8 cellular contexts compared by ENCODE assay signal in genomic region chr12:48814313-48815280, GRCh38. TPM values are rescaled to one million over a fixed set of nuclear protein-coding genes. Genes with fewer than 3 reads are reported as not detected.
DNase-seq lines count a peak whose midpoint lies in the region; ATAC-seq and TF ChIP-seq lines count a peak whose summit lies in the region.

No MANE protein-coding gene starts in this region.

- 0 to 2% (median 1%) methylated on average over 39 to 84 of the region's 84 CpGs for WGBS in stomach, 5 donors

- no peaks in the 10 kb centered on the region for H3K79me2 ChIP-seq in OCI-LY7 (ENCODE audit: insufficient read depth, low read depth, low read length)

- H3K36me3 Mint-ChIP-seq in activated T-helper 1 cell treated with anti-CD3 and anti-CD28 coated beads, Interleukin-12 subunit alpha, Interleukin-12 subunit beta, Interleukin-2, Interleukin-4 antibody, amounts not matched to agents 30 ng/mL and 10 ng/mL and 1 ng/mL, durations not matched to agents 14 hours and 24 hours and 36 hours (ENCODE audit: low read depth): no peaks in the 10 kb centered on the region
- H3K36me3 Mint-ChIP-seq in nephron (ENCODE audit: low read depth): peaks cover 4% of the 10 kb centered on the region

- ATAC-seq in GM19372 (IDR thresholded peaks at IDR 0.05; ENCODE audit: low read depth, unreplicated experiment) (peak; percentile 82), HG03520 (IDR thresholded peaks at IDR 0.05; ENCODE audit: unreplicated experiment) (peak; percentile 70)

- POLR2A ChIA-PET in OCI-LY7 (lab: Charles Lee): interaction anchor here (0.6 to 1.6 kb wide), 8 partner anchors 38 to 317 kb away, joined by 3 to 9 read pairs (median 3); partner anchors contain the start of genes CCNT1, DDX23 and RND1

- H3K4me3 ChIP-seq in OCI-LY7 (ENCODE audit: low read depth, low read length, poor library complexity, severe bottlenecking) (peak overlapping the region; percentile 72), stomach (peak overlapping the region; percentile 79 to 85 (median 80))

- no peaks in the 10 kb centered on the region for H4K20me1 ChIP-seq in OCI-LY7 (ENCODE audit: insufficient read depth, low read length)

- CTCF ChIA-PET in OCI-LY7 (lab: Charles Lee; ENCODE audit: unreplicated experiment): interaction anchor here (0.6 to 2.1 kb wide), 7 partner anchors 9 to 182 kb away, joined by 3 to 6 read pairs (median 5); no protein-coding TSS in a partner anchor

- H3K27me3 ChIP-seq in stomach: peaks cover 0 to 7% (median 0%) of the 10 kb centered on the region in 3 donors

- H3K4me3 Mint-ChIP-seq in activated T-helper 1 cell treated with anti-CD3 and anti-CD28 coated beads, Interleukin-12 subunit alpha, Interleukin-12 subunit beta, Interleukin-2, Interleukin-4 antibody, amounts not matched to agents 30 ng/mL and 10 ng/mL and 1 ng/mL, durations not matched to agents 14 hours and 24 hours and 36 hours: peak overlapping the region; percentile 93
- peak overlapping the region; percentile 90 to 91 (median 91) for H3K4me3 Mint-ChIP-seq in nephron

- DNase-seq in COLO829 (ENCODE audit: low spot score) (peak; percentile 44), OCI-LY7 (ENCODE audit: low spot score) (peak; percentile 90), fibroblast of peridontal ligament (ENCODE audit: extremely low read depth) (peak; percentile 75), stomach (peak; percentile 90)
- DNase-seq in activated T-helper 1 cell treated with anti-CD3 and anti-CD28 coated beads, Interleukin-12 subunit alpha, Interleukin-12 subunit beta, Interleukin-2, Interleukin-4 antibody, amounts not matched to agents 30 ng/mL and 10 ng/mL and 1 ng/mL, durations not matched to agents 14 hours and 24 hours and 36 hours (ENCODE audit: low spot score): peak; percentile 78

- TF ChIP-seq POLR2A in stomach (IDR thresholded peaks at IDR 0.05): peak in 1 of 4 donors; percentile 33

- peaks cover 27% of the 10 kb centered on the region for H3K4me1 ChIP-seq in OCI-LY7 (ENCODE audit: insufficient read depth, low read length, poor library complexity, severe bottlenecking)
- H3K4me1 ChIP-seq in stomach: peaks cover 44 to 84% (median 54%) of the 10 kb centered on the region in 4 donors

- no TSS peak for BruUV-seq in OCI-LY7 (replicated peaks; lab: Mats Ljungman, UMichigan)

- peak overlapping the region; percentile 82 for H2AFZ ChIP-seq in OCI-LY7 (ENCODE audit: low read length)

- intact Hi-C loops in OCI-LY7 (cut with micrococcal nuclease; ENCODE audit: unreplicated experiment): loop anchor here (1.0 to 2.0 kb wide), 2 partner anchors 38 to 98 kb away; partner anchors contain the start of genes CCNT1 and DDX23
- intact Hi-C loops in activated T-helper 1 cell treated with anti-CD3 and anti-CD28 coated beads, Interleukin-12 subunit alpha, Interleukin-12 subunit beta, Interleukin-2, Interleukin-4 antibody, amounts not matched to agents 30 ng/mL and 10 ng/mL and 1 ng/mL, durations not matched to agents 14 hours and 24 hours and 36 hours (cut with micrococcal nuclease): loop anchor here (1.0 to 10.0 kb wide), 5 partner anchors 17 to 710 kb away; partner anchors contain the start of genes ARF3, DDX23 and SENP1
- intact Hi-C loops in stomach (cut with DNase I; ENCODE audit: low total_unique reads): no loop called here

- TF ChIP-seq CTCF in OCI-LY7 (conservative IDR thresholded peaks at IDR 0.05; ENCODE audit: low read length) (peak; percentile 98), nephron (IDR thresholded peaks at IDR 0.05; ENCODE audit: unreplicated experiment in 3 of 3) (peak; percentile 97 to 99 (median 97)), stomach (IDR thresholded peaks at IDR 0.05) (peak in 5 of 7 experiments; percentile 82 to 100 (median 99))

- H3K9me3 ChIP-seq in OCI-LY7 (ENCODE audit: low read length): no peaks in the 10 kb centered on the region
- no peaks in the 10 kb centered on the region for H3K9me3 ChIP-seq in stomach

- peak overlapping the region; percentile 60 for H3K27ac ChIP-seq in OCI-LY7 (ENCODE audit: low read depth, low read length, poor library complexity, severe bottlenecking)
- peak overlapping the region; percentile 80 to 93 (median 89) for H3K27ac ChIP-seq in stomach

- peak overlapping the region; percentile 78 for H3K4me2 ChIP-seq in OCI-LY7 (ENCODE audit: low read length)

- TF ChIP-seq EP300 in stomach (IDR thresholded peaks at IDR 0.05): no peak

- no peaks in the 10 kb centered on the region for H3K9me3 Mint-ChIP-seq in activated T-helper 1 cell treated with anti-CD3 and anti-CD28 coated beads, Interleukin-12 subunit alpha, Interleukin-12 subunit beta, Interleukin-2, Interleukin-4 antibody, amounts not matched to agents 30 ng/mL and 10 ng/mL and 1 ng/mL, durations not matched to agents 14 hours and 24 hours and 36 hours
- H3K9me3 Mint-ChIP-seq in nephron: no peaks in the 10 kb centered on the region

- H3K4me1 Mint-ChIP-seq in activated T-helper 1 cell treated with anti-CD3 and anti-CD28 coated beads, Interleukin-12 subunit alpha, Interleukin-12 subunit beta, Interleukin-2, Interleukin-4 antibody, amounts not matched to agents 30 ng/mL and 10 ng/mL and 1 ng/mL, durations not matched to agents 14 hours and 24 hours and 36 hours (ENCODE audit: low read depth): peaks cover 28% of the 10 kb centered on the region
- peaks cover 67% of the 10 kb centered on the region for H3K4me1 Mint-ChIP-seq in nephron

- H3K36me3 ChIP-seq in OCI-LY7 (ENCODE audit: insufficient read depth, low read length) (no peaks in the 10 kb centered on the region), stomach (no peaks in the 10 kb centered on the region)

- H3K27ac Mint-ChIP-seq in activated T-helper 1 cell treated with anti-CD3 and anti-CD28 coated beads, Interleukin-12 subunit alpha, Interleukin-12 subunit beta, Interleukin-2, Interleukin-4 antibody, amounts not matched to agents 30 ng/mL and 10 ng/mL and 1 ng/mL, durations not matched to agents 14 hours and 24 hours and 36 hours: peak overlapping the region; percentile 68
- peak overlapping the region; percentile 92 to 97 (median 93) for H3K27ac Mint-ChIP-seq in nephron

- no peaks in the 10 kb centered on the region for H3K9me2 ChIP-seq in OCI-LY7 (ENCODE audit: insufficient read depth, low read length)

- H3K27me3 Mint-ChIP-seq in activated T-helper 1 cell treated with anti-CD3 and anti-CD28 coated beads, Interleukin-12 subunit alpha, Interleukin-12 subunit beta, Interleukin-2, Interleukin-4 antibody, amounts not matched to agents 30 ng/mL and 10 ng/mL and 1 ng/mL, durations not matched to agents 14 hours and 24 hours and 36 hours (ENCODE audit: insufficient read depth): peaks cover 8% of the 10 kb centered on the region
- peaks cover 6% of the 10 kb centered on the region for H3K27me3 Mint-ChIP-seq in nephron (ENCODE audit: low read depth)

RNA-seq across cellular contexts. Expression of gene CACNB3, which starts 3.7 kb away (rescaled TPM):
- total RNA-seq in OCI-LY7 (2014; rRNA removed; shearing (Covaris generic)): 5.6 and 5.9 TPM in 2 replicates
- total RNA-seq in OCI-LY7 (2022) (20.6 and 23.0 TPM in 2 replicates), stomach (100 to 1,000 TPM in 1 of 5 donors, 10 to 100 TPM in 1, 1 to 10 TPM in 2, under 1 TPM in 1; under 0.01 to 140 (median 9.9) TPM)
- 11.4 and 13.1 TPM in 2 replicates for total RNA-seq in activated T-helper 1 cell treated with anti-CD3 and anti-CD28 coated beads, Interleukin-12 subunit alpha, Interleukin-12 subunit beta, Interleukin-2, Interleukin-4 antibody, amounts not matched to agents 30 ng/mL and 10 ng/mL and 1 ng/mL, durations not matched to agents 14 hours and 24 hours and 36 hours
- 10 to 100 TPM; 11.8 to 18.4 (median 13.5) TPM for polyA plus RNA-seq in stomach

RNA-seq across cellular contexts. Expression of gene ADCY6, which starts 25.7 kb away (rescaled TPM):
- not detected in 2 replicates for total RNA-seq in OCI-LY7 (2014; rRNA removed; shearing (Covaris generic))
- not detected in 2 replicates for total RNA-seq in OCI-LY7 (2022)
- total RNA-seq in activated T-helper 1 cell treated with anti-CD3 and anti-CD28 coated beads, Interleukin-12 subunit alpha, Interleukin-12 subunit beta, Interleukin-2, Interleukin-4 antibody, amounts not matched to agents 30 ng/mL and 10 ng/mL and 1 ng/mL, durations not matched to agents 14 hours and 24 hours and 36 hours: 0.32 and 0.78 TPM in 2 replicates
- 100 to 1,000 TPM in 2 of 5 donors, 10 to 100 TPM in 3; 32.1 to 432 (median 58.8) TPM for total RNA-seq in stomach
- 10 to 100 TPM in 2 of 3 donors, 1 to 10 TPM in 1; 5.8 to 18.3 (median 16.6) TPM for polyA plus RNA-seq in stomach

RNA-seq across cellular contexts. Expression of gene DDX23, which starts 37.4 kb away (rescaled TPM):
- total RNA-seq in OCI-LY7 (2014; rRNA removed; shearing (Covaris generic)): 91.1 and 101 TPM in 2 replicates
- total RNA-seq in OCI-LY7 (2022) (103 and 119 TPM in 2 replicates), stomach (10 to 100 TPM; 31.3 to 88.1 (median 82.2) TPM)
- total RNA-seq in activated T-helper 1 cell treated with anti-CD3 and anti-CD28 coated beads, Interleukin-12 subunit alpha, Interleukin-12 subunit beta, Interleukin-2, Interleukin-4 antibody, amounts not matched to agents 30 ng/mL and 10 ng/mL and 1 ng/mL, durations not matched to agents 14 hours and 24 hours and 36 hours: 120 and 127 TPM in 2 replicates
- polyA plus RNA-seq in stomach: 10 to 100 TPM; 30.3 to 41.7 (median 34.2) TPM

RNA-seq across cellular contexts. Expression of gene RND1, which starts 51.1 kb away (rescaled TPM):
- 6.5 and 7.3 TPM in 2 replicates for total RNA-seq in OCI-LY7 (2014; rRNA removed; shearing (Covaris generic))
- total RNA-seq in OCI-LY7 (2022) (12.7 and 13.9 TPM in 2 replicates), stomach (10 to 100 TPM in 1 of 5 donors, 1 to 10 TPM in 3, not detected in 1; 3.5 to 21.0 (median 5.0) TPM)
- 7.9 and 9.3 TPM in 2 replicates for total RNA-seq in activated T-helper 1 cell treated with anti-CD3 and anti-CD28 coated beads, Interleukin-12 subunit alpha, Interleukin-12 subunit beta, Interleukin-2, Interleukin-4 antibody, amounts not matched to agents 30 ng/mL and 10 ng/mL and 1 ng/mL, durations not matched to agents 14 hours and 24 hours and 36 hours
- 10 to 100 TPM; 12.2 to 20.5 (median 20.5) TPM for polyA plus RNA-seq in stomach

Comparison
In these comparisons a context has a peak if more than half of its experiments do, and no peak if none do; other contexts are left out.
1. Peak in every context shown above with its lines: DNase-seq, ATAC-seq, H3K4me3 ChIP-seq and H3K27ac ChIP-seq.
2. RNA of gene ADCY6, which starts 25.7 kb away (total RNA-seq): 32.1 to 432 TPM in stomach; 0.32 to 0.78 TPM in activated T-helper 1 cell treated with anti-CD3 and anti-CD28 coated beads, Interleukin-12 subunit alpha, Interleukin-12 subunit beta, Interleukin-2, Interleukin-4 antibody, amounts not matched to agents 30 ng/mL and 10 ng/mL and 1 ng/mL, durations not matched to agents 14 hours and 24 hours and 36 hours and not detected in OCI-LY7; every median in the first group is over 10 times any median in the second.